ENCODE assay signal across 28 cellular contexts in genomic region chr13:21556051-21556450, GRCh38.
"Had no signal": no experiment of that assay in that cellular context is flagged by ENCODE, and none has a peak within 500 bp of the region (broad histone marks: within the 10 kb centered on the region; RNA-seq: fewer than 3 reads in every experiment).

No MANE protein-coding gene starts in this region.

- DNase-seq: activated B cell treated with CpG ODN at 0.5 μM for 24 hours; activated CD4-positive, alpha-beta T cell treated with anti-CD3 and anti-CD28 coated beads for 36 hours; activated CD8-positive, alpha-beta memory T cell treated with anti-CD3 and anti-CD28 coated beads, Interleukin-2, amount 10 ng/mL, durations not matched to agents 7 days and 5 days; activated CD8-positive, alpha-beta T cell treated with anti-CD3 and anti-CD28 coated beads, Interleukin-2, amount 10 ng/mL, durations not matched to agents 7 days and 5 days; activated naive CD8-positive, alpha-beta T cell treated with anti-CD3 and anti-CD28 coated beads, Interleukin-2, amount 50 U/mL, for 24 hours; activated T-cell treated with anti-CD3 and anti-CD28 coated beads, Interleukin-2, amount 50 U/mL, for 48 hours; anterior cingulate cortex; cortex of kidney; gastrocnemius medialis; head of caudate nucleus; hippocampal formation; kidney; left colon; mammary epithelial cell; naive thymus-derived CD4-positive, alpha-beta T cell; pancreas; stimulated activated CD4-positive, alpha-beta T cell treated with anti-CD3 and anti-CD28 coated beads, Interleukin-15, amount 100 ng/mL, for 24 hours; stimulated activated CD4-positive, alpha-beta T cell treated with anti-CD3 and anti-CD28 coated beads, Interleukin-2, amount 100 ng/mL, for 24 hours; stimulated activated naive B cell treated with anti-CD40 and anti-IgM and Interleukin-4, amounts not matched to agents 10 μg/mL and 1 μg/mL and 100 μg/mL, for 72 hours; T-cell; tibial artery; upper lobe of right lung had no signal

- H3K4me1 Mint-ChIP-seq: activated CD4-positive, alpha-beta T cell treated with anti-CD3 and anti-CD28 coated beads for 36 hours; activated CD8-positive, alpha-beta memory T cell treated with anti-CD3 and anti-CD28 coated beads, Interleukin-2, amount 10 ng/mL, durations not matched to agents 7 days and 5 days; activated naive CD8-positive, alpha-beta T cell treated with anti-CD3 and anti-CD28 coated beads, Interleukin-2, amount 50 U/mL, for 24 hours had no signal

- H3K4me3 ChIP-seq: gastrocnemius medialis, pancreas, prostate gland, suprapubic skin, tibial artery, upper lobe of right lung had no signal

- H3K27me3 Mint-ChIP-seq: activated B cell treated with CpG ODN at 0.5 μM for 24 hours; activated CD4-positive, alpha-beta T cell treated with anti-CD3 and anti-CD28 coated beads for 36 hours; activated CD8-positive, alpha-beta memory T cell treated with anti-CD3 and anti-CD28 coated beads, Interleukin-2, amount 10 ng/mL, durations not matched to agents 7 days and 5 days; activated naive CD4-positive, alpha-beta T cell treated with anti-CD3 and anti-CD28 coated beads, Interleukin-2, amount 50 U/mL, for 24 hours; activated naive CD8-positive, alpha-beta T cell treated with anti-CD3 and anti-CD28 coated beads, Interleukin-2, amount 50 U/mL, for 24 hours; naive thymus-derived CD4-positive, alpha-beta T cell; stimulated activated naive B cell treated with anti-CD40 and anti-IgM and Interleukin-4, amounts not matched to agents 10 μg/mL and 1 μg/mL and 100 μg/mL, for 72 hours; T-cell had no signal

- H3K27ac Mint-ChIP-seq: activated B cell treated with CpG ODN at 0.5 μM for 24 hours; activated CD4-positive, alpha-beta T cell treated with anti-CD3 and anti-CD28 coated beads for 36 hours; activated CD8-positive, alpha-beta memory T cell treated with anti-CD3 and anti-CD28 coated beads, Interleukin-2, amount 10 ng/mL, durations not matched to agents 7 days and 5 days; activated CD8-positive, alpha-beta T cell treated with anti-CD3 and anti-CD28 coated beads, Interleukin-2, amount 10 ng/mL, durations not matched to agents 7 days and 5 days; activated naive CD4-positive, alpha-beta T cell treated with anti-CD3 and anti-CD28 coated beads, Interleukin-2, amount 50 U/mL, for 24 hours; activated naive CD8-positive, alpha-beta T cell treated with anti-CD3 and anti-CD28 coated beads, Interleukin-2, amount 50 U/mL, for 24 hours; activated T-helper 2 cell treated with anti-CD3 and anti-CD28 coated beads, Interferon-gamma antibody, Interleukin-2, Interleukin-4, amounts not matched to agents 10 μg/mL and 5 μg/mL and 100 μg/mL, durations not matched to agents 14 hours and 24 hours and 36 hours; stimulated activated naive B cell treated with anti-CD40 and anti-IgM and Interleukin-4, amounts not matched to agents 10 μg/mL and 1 μg/mL and 100 μg/mL, for 72 hours; T-cell; T-helper 2 cell treated with Interferon-gamma antibody and Interleukin-4, amounts not matched to agents 5 μg/mL and 100 μg/mL, for 36 hours had no signal

- H3K4me3 Mint-ChIP-seq: activated B cell treated with CpG ODN at 0.5 μM for 24 hours; activated CD4-positive, alpha-beta T cell treated with anti-CD3 and anti-CD28 coated beads for 36 hours; activated CD8-positive, alpha-beta memory T cell treated with anti-CD3 and anti-CD28 coated beads, Interleukin-2, amount 10 ng/mL, durations not matched to agents 7 days and 5 days; activated CD8-positive, alpha-beta T cell treated with anti-CD3 and anti-CD28 coated beads, Interleukin-2, amount 10 ng/mL, durations not matched to agents 7 days and 5 days; activated naive CD4-positive, alpha-beta T cell treated with anti-CD3 and anti-CD28 coated beads, Interleukin-2, amount 50 U/mL, for 24 hours; activated naive CD8-positive, alpha-beta T cell treated with anti-CD3 and anti-CD28 coated beads, Interleukin-2, amount 50 U/mL, for 24 hours; stimulated activated naive B cell treated with anti-CD40 and anti-IgM and Interleukin-4, amounts not matched to agents 10 μg/mL and 1 μg/mL and 100 μg/mL, for 72 hours; T-cell; T-helper 2 cell treated with Interferon-gamma antibody and Interleukin-4, amounts not matched to agents 5 μg/mL and 100 μg/mL, for 36 hours had no signal

- H3K9me3 Mint-ChIP-seq: activated naive CD4-positive, alpha-beta T cell treated with anti-CD3 and anti-CD28 coated beads, Interleukin-2, amount 50 U/mL, for 24 hours; T-cell; T-helper 2 cell treated with Interferon-gamma antibody and Interleukin-4, amounts not matched to agents 5 μg/mL and 100 μg/mL, for 36 hours had no signal

- ATAC-seq: activated CD4-positive, alpha-beta T cell treated with anti-CD3 and anti-CD28 coated beads for 36 hours; activated CD8-positive, alpha-beta memory T cell treated with anti-CD3 and anti-CD28 coated beads, Interleukin-2, amount 10 ng/mL, durations not matched to agents 7 days and 5 days; activated CD8-positive, alpha-beta T cell treated with anti-CD3 and anti-CD28 coated beads, Interleukin-2, amount 10 ng/mL, durations not matched to agents 7 days and 5 days; activated naive CD8-positive, alpha-beta T cell treated with anti-CD3 and anti-CD28 coated beads, Interleukin-2, amount 50 U/mL, for 24 hours; esophagus mucosa; gastrocnemius medialis; left colon; naive thymus-derived CD4-positive, alpha-beta T cell; pancreas; stimulated activated naive B cell treated with anti-CD40 and anti-IgM and Interleukin-4, amounts not matched to agents 10 μg/mL and 1 μg/mL and 100 μg/mL, for 72 hours; T-cell; upper lobe of right lung had no signal
